In genomic region chr14:85532981-85533820, GRCh38 we compare ENCODE assay signal across 8 cellular contexts. TPM values are rescaled to one million over a fixed set of nuclear protein-coding genes. Genes with fewer than 3 reads are reported as not detected.
DNase-seq lines count a peak whose midpoint lies in the region; ATAC-seq and TF ChIP-seq lines count a peak whose summit lies in the region.

No MANE protein-coding gene starts in this region.

- peak; percentile 73 for ATAC-seq in sciatic nerve
- ATAC-seq in GM19455 (IDR thresholded peaks at IDR 0.05; ENCODE audit: unreplicated experiment) = no peak

- H3K4me3 ChIP-seq in breast epithelium (peak overlapping the region; percentile 62 to 80 (median 66)), iPS-20b (ENCODE audit: low read length) (peak overlapping the region; percentile 86)

- intact Hi-C loops in breast epithelium (cut with DNase I; ENCODE audit: low total_unique reads) (loop anchor here (5.0 kb wide), 1 partner anchor 1931 kb away; no protein-coding TSS in a partner anchor), sciatic nerve (cut with DNase I) (no loop called here)

- H3K36me3 ChIP-seq in breast epithelium = no peaks in the 10 kb centered on the region
- no peaks in the 10 kb centered on the region for H3K36me3 ChIP-seq in iPS-20b (ENCODE audit: insufficient read depth, low read depth, low read length)

- H3K4me1 ChIP-seq in breast epithelium (no peaks in the 10 kb centered on the region), iPS-20b (ENCODE audit: insufficient read depth, low read length) (peaks cover 37% of the 10 kb centered on the region)

- peaks cover 0 to 51% of the 10 kb centered on the region in 2 donors for H3K27me3 ChIP-seq in breast epithelium
- peaks cover 74% of the 10 kb centered on the region for H3K27me3 ChIP-seq in iPS-20b (ENCODE audit: insufficient read depth, low read length)

- H3K9ac ChIP-seq in iPS-20b (ENCODE audit: low read depth, low read length) = peak overlapping the region; percentile 60; the same call in 1 of the 2 replicates

- no peak for TF ChIP-seq CTCF in breast epithelium (IDR thresholded peaks at IDR 0.05)

- no peaks in the 10 kb centered on the region for H3K9me3 ChIP-seq in breast epithelium
- no peaks in the 10 kb centered on the region for H3K9me3 ChIP-seq in iPS-20b (ENCODE audit: insufficient read depth, low read depth, low read length)

- H3K27ac ChIP-seq in breast epithelium (peak overlapping the region; percentile 59 to 76), iPS-20b (ENCODE audit: low read length) (no peak overlapping the region)

- no peak for TF ChIP-seq POLR2A in breast epithelium (IDR thresholded peaks at IDR 0.05)

- DNase-seq in Ammon's horn (ENCODE audit: low spot score) (peak; percentile 81), NCI-H1105 treated with DMSO at 0.1 percent for 48 hours (lab: John Stamatoyannopoulos, UW) (peak; percentile 48), breast epithelium (ENCODE audit: low spot score in 2 of 2) (peak; percentile 32 to 50), sciatic nerve (ENCODE audit: low spot score) (peak; percentile 84), cerebellum (ENCODE audit: low spot score) (no peak)
- no peak for DNase-seq in central memory CD4-positive, alpha-beta T cell

RNA-seq across cellular contexts. Expression of gene FLRT2, which starts 3.3 kb away (rescaled TPM):
- total RNA-seq in breast epithelium = 10 to 100 TPM in 2 of 3 donors, 1 to 10 TPM in 1; 5.2 to 12.6 (median 10.5) TPM
- total RNA-seq in sciatic nerve = 205 TPM
- 102 TPM for total RNA-seq in cerebellum

Comparison
In these comparisons a context has a peak if more than half of its experiments do, and no peak if none do; other contexts are left out.
1. DNase-seq: peak in Ammon's horn (single experiment), NCI-H1105 treated with DMSO at 0.1 percent for 48 hours (single experiment), breast epithelium (2 of 2) and sciatic nerve (single experiment); none in central memory CD4-positive, alpha-beta T cell (single experiment) and cerebellum (single experiment).